In the genomic region with DNA sequence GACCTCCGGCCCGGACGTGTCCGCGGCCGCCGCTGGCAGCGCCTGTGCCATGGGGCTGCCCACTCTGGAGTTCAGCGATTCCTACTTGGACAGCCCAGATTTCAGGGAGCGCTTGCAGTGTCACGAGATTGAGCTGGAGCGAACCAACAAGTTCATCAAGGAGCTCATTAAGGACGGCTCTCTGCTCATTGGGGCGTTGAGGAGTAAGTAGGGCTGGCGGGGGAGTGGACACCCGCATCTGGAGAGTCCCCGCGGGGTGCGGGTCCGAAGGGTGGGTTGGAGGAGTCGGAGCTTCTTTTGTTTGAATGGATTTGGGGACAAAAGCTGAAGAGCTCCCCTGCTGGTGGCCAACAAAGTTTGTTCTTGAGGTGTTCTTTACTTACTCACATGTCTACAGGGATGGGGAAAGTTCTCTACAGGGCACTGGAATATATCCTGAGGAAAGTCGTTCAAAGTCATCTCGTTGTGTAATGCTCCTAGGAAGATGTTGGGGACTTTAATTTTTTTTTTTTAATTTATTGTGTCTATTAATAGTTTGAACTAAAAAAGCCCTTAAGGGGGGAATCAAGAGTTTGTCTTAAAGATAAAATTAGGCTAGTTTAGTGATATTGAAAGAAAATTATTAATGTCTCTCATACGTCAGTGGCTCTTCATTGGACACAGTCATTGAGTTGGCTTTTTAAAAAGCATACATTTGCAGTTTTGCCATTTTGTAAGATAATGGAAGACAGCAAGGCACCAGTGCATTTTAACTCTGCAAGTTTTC, we compare ENCODE assay signal across 8 cellular contexts. TPM values are rescaled to one million over a fixed set of nuclear protein-coding genes. Genes with fewer than 3 reads are reported as not detected.
DNase-seq lines count a peak whose midpoint lies in the region; ATAC-seq, FAIRE-seq and TF ChIP-seq lines count a peak whose summit lies in the region.

No MANE protein-coding gene starts in this region.

- H3K9me3 Mint-ChIP-seq in activated T-cell treated with anti-CD3 and anti-CD28 coated beads, Interleukin-2, amount 50 U/mL, for 24 hours: no peaks in the 10 kb centered on the region
- H3K9me3 Mint-ChIP-seq in neural crest cell: no peaks in the 10 kb centered on the region

- H3K4me1 Mint-ChIP-seq in activated T-cell treated with anti-CD3 and anti-CD28 coated beads, Interleukin-2, amount 50 U/mL, for 24 hours (ENCODE audit: low read depth): peaks cover 25% of the 10 kb centered on the region
- peaks cover 52% of the 10 kb centered on the region for H3K4me1 Mint-ChIP-seq in neural crest cell

- no peaks in the 10 kb centered on the region for H3K36me3 Mint-ChIP-seq in activated T-cell treated with anti-CD3 and anti-CD28 coated beads, Interleukin-2, amount 50 U/mL, for 24 hours (ENCODE audit: low read depth)
- no peaks in the 10 kb centered on the region for H3K36me3 Mint-ChIP-seq in neural crest cell (ENCODE audit: low read depth)

- peak; percentile 79 for TF ChIP-seq CTCF in neural crest cell (conservative IDR thresholded peaks at IDR 0.05)

- FAIRE-seq in frontal cortex (lab: Jason Lieb, UNC): no peak

- H3K27ac Mint-ChIP-seq in activated T-cell treated with anti-CD3 and anti-CD28 coated beads, Interleukin-2, amount 50 U/mL, for 24 hours: no peak overlapping the region
- H3K27ac Mint-ChIP-seq in neural crest cell (ENCODE audit: unreplicated experiment): peak overlapping the region; percentile 99

- peak; percentile 80 for DNase-seq in AG08396 (ENCODE audit: low spot score)
- peak; percentile 21 for DNase-seq in NCI-H128 (lab: John Stamatoyannopoulos, UW; ENCODE audit: unreplicated experiment)
- peak; percentile 37 for DNase-seq in activated T-cell treated with anti-CD3 and anti-CD28 coated beads, Interleukin-2, amount 50 U/mL, for 24 hours
- peak; percentile 45 to 58 for DNase-seq in frontal cortex (ENCODE audit: low spot score in 2 of 2)
- DNase-seq in neural crest cell (ENCODE audit: low read depth, low spot score): peak; percentile 54
- no peak for DNase-seq in cerebellar nuclear complex (lab: John Stamatoyannopoulos, UW)

- H3K4me3 Mint-ChIP-seq in activated T-cell treated with anti-CD3 and anti-CD28 coated beads, Interleukin-2, amount 50 U/mL, for 24 hours: peak overlapping the region; percentile 74
- H3K4me3 Mint-ChIP-seq in neural crest cell: peak overlapping the region; percentile 98

- peaks cover 45% of the 10 kb centered on the region for H3K27me3 Mint-ChIP-seq in activated T-cell treated with anti-CD3 and anti-CD28 coated beads, Interleukin-2, amount 50 U/mL, for 24 hours
- H3K27me3 Mint-ChIP-seq in neural crest cell (ENCODE audit: low read depth): no peaks in the 10 kb centered on the region

- ATAC-seq in GM18498 (IDR thresholded peaks at IDR 0.05; ENCODE audit: unreplicated experiment) (peak; percentile 75), HG02852 (IDR thresholded peaks at IDR 0.05; ENCODE audit: unreplicated experiment) (peak; percentile 64)

RNA-seq across cellular contexts. Expression of gene ARHGAP42, which starts 0.7 kb away (rescaled TPM):
- total RNA-seq in frontal cortex (7.3 TPM), neural crest cell (21.6 and 22.6 TPM in 2 replicates)

Comparison
In these comparisons a context has a peak if more than half of its experiments do, and no peak if none do; other contexts are left out.
1. DNase-seq: peak in AG08396 (single experiment), NCI-H128 (single experiment), activated T-cell treated with anti-CD3 and anti-CD28 coated beads, Interleukin-2, amount 50 U/mL, for 24 hours (single experiment), frontal cortex (2 of 2) and neural crest cell (single experiment); none in cerebellar nuclear complex (0 of 2).